ENCODE assay signal across 24 cellular contexts in genomic region chr2:33666879-33667278, GRCh38.
"Had no signal": no experiment of that assay in that cellular context is flagged by ENCODE, and none has a peak within 500 bp of the region (broad histone marks: within the 10 kb centered on the region; RNA-seq: fewer than 3 reads in every experiment).

No MANE protein-coding gene starts in this region.

- H3K79me2 ChIP-seq: hepatocyte had no signal

- H2AFZ ChIP-seq: hepatocyte had no signal

- H3K4me1 Mint-ChIP-seq: activated CD4-positive, alpha-beta memory T cell treated with anti-CD3 and anti-CD28 coated beads, Interleukin-2, amount 10 ng/mL, durations not matched to agents 7 days and 5 days; activated naive CD4-positive, alpha-beta T cell treated with anti-CD3 and anti-CD28 coated beads, Interleukin-2, amount 50 U/mL, for 24 hours; mesothelial cell of epicardium had no signal

- H3K36me3 ChIP-seq: cardiac muscle cell, left lung, right atrium auricular region, thoracic aorta, upper lobe of left lung had no signal

- H3K4me3 ChIP-seq: body of pancreas, cardiac muscle cell, hepatocyte, left lung, psoas muscle, right atrium auricular region, thoracic aorta, upper lobe of left lung had no signal

- H3K9me3 Mint-ChIP-seq: activated CD4-positive, alpha-beta memory T cell treated with anti-CD3 and anti-CD28 coated beads, Interleukin-2, amount 10 ng/mL, durations not matched to agents 7 days and 5 days; activated naive CD4-positive, alpha-beta T cell treated with anti-CD3 and anti-CD28 coated beads, Interleukin-2, amount 50 U/mL, for 24 hours had no signal

- H3K4me3 Mint-ChIP-seq: activated CD4-positive, alpha-beta memory T cell treated with anti-CD3 and anti-CD28 coated beads, Interleukin-2, amount 10 ng/mL, durations not matched to agents 7 days and 5 days; activated naive CD4-positive, alpha-beta T cell treated with anti-CD3 and anti-CD28 coated beads, Interleukin-2, amount 50 U/mL, for 24 hours; mesothelial cell of epicardium; natural killer cell treated with Interleukin-12 subunit alpha and Interleukin-12 subunit beta and Interleukin-15 and Interleukin-18, amount 100 ng/mL, for 72 hours; T-helper 1 cell treated with Interleukin-12 subunit alpha and Interleukin-12 subunit beta and Interleukin-4 antibody, amounts not matched to agents 30 μg/mL and 1 μg/mL, for 36 hours had no signal

- H3K36me3 Mint-ChIP-seq: activated naive CD4-positive, alpha-beta T cell treated with anti-CD3 and anti-CD28 coated beads, Interleukin-2, amount 50 U/mL, for 24 hours; mesothelial cell of epicardium had no signal

- H3K27me3 ChIP-seq: body of pancreas, cardiac muscle cell, hepatocyte, left lung, right atrium auricular region, upper lobe of left lung had no signal

- H3K4me1 ChIP-seq: body of pancreas, left lung, psoas muscle, right atrium auricular region, upper lobe of left lung had no signal

- H3K9me3 ChIP-seq: body of pancreas, thoracic aorta had no signal

- DNase-seq: activated CD4-positive, alpha-beta memory T cell treated with anti-CD3 and anti-CD28 coated beads, Interleukin-2, amount 10 ng/mL, durations not matched to agents 7 days and 5 days; activated CD4-positive, alpha-beta T cell treated with anti-CD3 and anti-CD28 coated beads for 48 hours; activated effector memory CD4-positive, alpha-beta T cell treated with anti-CD3 and anti-CD28 coated beads, Interleukin-2, amount 50 U/mL, for 16 hours; body of pancreas; dermis blood vessel endothelial cell; effector CD8-positive, alpha-beta T cell; foreskin melanocyte; glutamatergic neuron; kidney glomerular epithelial cell; left lung; mammary epithelial cell; psoas muscle; stimulated activated CD4-positive, alpha-beta T cell treated with anti-CD3 and anti-CD28 coated beads, Interleukin-4, amount 100 ng/mL, for 24 hours; stimulated activated naive CD4-positive, alpha-beta T cell treated with Interleukin-2 at 50 U/mL for 16 hours; upper lobe of left lung had no signal

- H3K27ac ChIP-seq: body of pancreas, cardiac muscle cell, hepatocyte, left lung, psoas muscle, right atrium auricular region, thoracic aorta, upper lobe of left lung had no signal

- H3K27me3 Mint-ChIP-seq: activated CD4-positive, alpha-beta memory T cell treated with anti-CD3 and anti-CD28 coated beads, Interleukin-2, amount 10 ng/mL, durations not matched to agents 7 days and 5 days had no signal

- H3K27ac Mint-ChIP-seq: activated CD4-positive, alpha-beta memory T cell treated with anti-CD3 and anti-CD28 coated beads, Interleukin-2, amount 10 ng/mL, durations not matched to agents 7 days and 5 days; activated naive CD4-positive, alpha-beta T cell treated with anti-CD3 and anti-CD28 coated beads, Interleukin-2, amount 50 U/mL, for 24 hours; mesothelial cell of epicardium; natural killer cell treated with Interleukin-12 subunit alpha and Interleukin-12 subunit beta and Interleukin-15 and Interleukin-18, amount 100 ng/mL, for 72 hours; T-helper 1 cell treated with Interleukin-12 subunit alpha and Interleukin-12 subunit beta and Interleukin-4 antibody, amounts not matched to agents 30 μg/mL and 1 μg/mL, for 36 hours had no signal

- ATAC-seq: body of pancreas; esophagus mucosa; left lung; natural killer cell treated with Interleukin-12 subunit alpha and Interleukin-12 subunit beta and Interleukin-15 and Interleukin-18, amount 100 ng/mL, for 72 hours; psoas muscle had no signal

- H3K4me2 ChIP-seq: hepatocyte had no signal
